Comparison of ENCODE assay signal across 28 cellular contexts in the genomic region with DNA sequence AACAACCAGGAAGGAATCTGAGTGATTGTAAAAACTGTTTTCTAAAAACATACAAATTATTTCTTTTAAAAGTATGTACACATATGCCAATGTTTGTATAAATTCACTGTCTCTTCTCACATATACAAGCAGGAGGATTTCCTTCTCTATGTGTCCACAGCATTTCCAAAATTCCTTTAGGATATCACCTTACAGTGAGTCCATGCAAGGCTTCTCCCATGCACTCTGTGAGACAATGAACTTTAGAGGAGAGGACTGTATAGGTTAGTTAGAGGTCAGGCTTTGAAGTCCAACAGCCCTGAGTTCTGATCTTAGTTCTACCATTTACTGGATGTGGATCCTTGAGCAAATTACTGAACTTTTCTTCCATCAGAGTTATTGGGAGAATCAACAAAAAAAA. TPM values are rescaled to one million over a fixed set of nuclear protein-coding genes. Genes with fewer than 3 reads are reported as not detected.
DNase-seq lines count a peak whose midpoint lies in the region; ATAC-seq lines count a peak whose summit lies in the region.
"Had no signal": no experiment of that assay in that cellular context is flagged by ENCODE, and none has a peak within 500 bp of the region (broad histone marks: within the 10 kb centered on the region; RNA-seq: fewer than 3 reads in every experiment).

No MANE protein-coding gene starts in this region.

- DNase-seq in EL (peak; percentile 15), M059J (ENCODE audit: low read depth) (peak; percentile 16), astrocyte of the hippocampus (ENCODE audit: low read depth, low spot score) (peak; percentile 14), myocyte (ENCODE audit: low read depth) (peak; percentile 4), T-helper 1 cell (no peak)
- DNase-seq in activated effector memory CD4-positive, alpha-beta T cell treated with anti-CD3 and anti-CD28 coated beads, Interleukin-2, amount 50 U/mL, for 16 hours, result no peak
- no peak for DNase-seq in activated CD8-positive, alpha-beta memory T cell treated with anti-CD3 and anti-CD28 coated beads, Interleukin-2, amount 50 U/mL, for 48 hours
- DNase-seq: activated CD4-positive, alpha-beta T cell treated with anti-CD3 and anti-CD28 coated beads for 4 hours; activated CD8-positive, alpha-beta memory T cell treated with anti-CD3 and anti-CD28 coated beads, Interleukin-2, amount 10 ng/mL, durations not matched to agents 7 days and 5 days; anterior cingulate cortex; COR-L47; DMS79 treated with DMSO at 0.1 percent for 48 hours; left cardiac atrium; naive thymus-derived CD4-positive, alpha-beta T cell; NCI-H1417 treated with DMSO at 0.1 percent for 48 hours; NCI-H2107; NCI-H510A; nucleus accumbens; SIG-M5; stimulated activated CD4-positive, alpha-beta T cell treated with anti-CD3 and anti-CD28 coated beads, Interleukin-12 subunit alpha, Interleukin-12 subunit beta, amount 100 ng/mL, for 4 hours; stimulated activated CD4-positive, alpha-beta T cell treated with anti-CD3 and anti-CD28 coated beads, Interleukin-4, amount 100 ng/mL, for 24 hours; stimulated activated naive B cell treated with anti-CD40 and anti-IgM and Interleukin-4, amounts not matched to agents 10 μg/mL and 1 μg/mL and 100 μg/mL, for 72 hours had no signal

- no peak for ATAC-seq in HG02759 (IDR thresholded peaks at IDR 0.05; ENCODE audit: unreplicated experiment)
- ATAC-seq: activated CD8-positive, alpha-beta memory T cell treated with anti-CD3 and anti-CD28 coated beads, Interleukin-2, amount 10 ng/mL, durations not matched to agents 7 days and 5 days; left cardiac atrium; naive thymus-derived CD4-positive, alpha-beta T cell; stimulated activated naive B cell treated with anti-CD40 and anti-IgM and Interleukin-4, amounts not matched to agents 10 μg/mL and 1 μg/mL and 100 μg/mL, for 72 hours had no signal

RNA-seq across cellular contexts. Expression of a gene that starts 34.1 kb away (rescaled TPM):
- not detected in 2 replicates for total RNA-seq in M059J (2014; rRNA removed; shearing (Covaris generic))
- 0.08 and 0.21 TPM in 2 replicates for total RNA-seq in myocyte
- 0.04 TPM for polyA plus RNA-seq in myocyte (2012)
- total RNA-seq: A673; activated CD8-positive, alpha-beta memory T cell treated with anti-CD3 and anti-CD28 coated beads, Interleukin-2, amount 10 ng/mL, durations not matched to agents 7 days and 5 days; activated T-helper 1 cell treated with anti-CD3 and anti-CD28 coated beads, Interleukin-12 subunit alpha, Interleukin-12 subunit beta, Interleukin-2, Interleukin-4 antibody, amounts not matched to agents 30 ng/mL and 10 ng/mL and 1 ng/mL, durations not matched to agents 14 hours and 24 hours and 36 hours; endothelial cell of umbilical vein; mesenteric fat pad; naive thymus-derived CD4-positive, alpha-beta T cell had no signal
- polyA plus RNA-seq: endothelial cell of umbilical vein; naive thymus-derived CD4-positive, alpha-beta T cell; urinary bladder had no signal

Comparison
In these comparisons a context has a peak if more than half of its experiments do, and no peak if none do; other contexts are left out.
1. DNase-seq: peak in EL (single experiment), M059J (single experiment), astrocyte of the hippocampus (single experiment) and myocyte (single experiment); none in activated effector memory CD4-positive, alpha-beta T cell treated with anti-CD3 and anti-CD28 coated beads, Interleukin-2, amount 50 U/mL, for 16 hours (single experiment), T-helper 1 cell (0 of 5) and activated CD8-positive, alpha-beta memory T cell treated with anti-CD3 and anti-CD28 coated beads, Interleukin-2, amount 50 U/mL, for 48 hours (single experiment).